8 cellular contexts compared by ENCODE assay signal in genomic region chr13:43054803-43055802, GRCh38. TPM values are rescaled to one million over a fixed set of nuclear protein-coding genes. Genes with fewer than 3 reads are reported as not detected.
A peak's percentile ranks its signal among the peaks of the same experiment; 100 is the strongest.
DNase-seq lines count a peak whose midpoint lies in the region; ATAC-seq, FAIRE-seq and TF ChIP-seq lines count a peak whose summit lies in the region.

No MANE protein-coding gene starts in this region.

- TF ChIP-seq RAD21 in Ishikawa (IDR thresholded peaks at IDR 0.05; ENCODE audit: low read depth): no peak

- H4K20me1 ChIP-seq in hepatocyte (ENCODE audit: insufficient read depth, poor library complexity, severe bottlenecking): no peaks in the 10 kb centered on the region

- H3K9me3 ChIP-seq in adipocyte (ENCODE audit: control insufficient read depth, low read length) (peaks cover 4% of the 10 kb centered on the region), hepatocyte (ENCODE audit: low read depth) (no peaks in the 10 kb centered on the region)

- 7% methylated on average over 13 of the region's 13 CpGs for WGBS in hepatocyte (ENCODE audit: low lambda C conversion rate, missing lambda C conversion rate)

- H3K4me3 ChIP-seq in adipocyte (ENCODE audit: low read length) (peak overlapping the region; percentile 88), hepatocyte (peak overlapping the region; percentile 6), skeletal muscle cell (ENCODE audit: low read depth, low read length) (peak overlapping the region; percentile 41)

- H3K27ac ChIP-seq in hepatocyte: peak overlapping the region; percentile 87

- H3K4me1 ChIP-seq in adipocyte (ENCODE audit: control insufficient read depth, insufficient read depth, low read length) (peaks cover 35% of the 10 kb centered on the region), hepatocyte (ENCODE audit: insufficient read depth) (peaks cover 36% of the 10 kb centered on the region)

- peak; percentile 87 for FAIRE-seq in GM18507 (lab: Jason Lieb, UNC)

- H3K79me2 ChIP-seq in hepatocyte: peaks cover 14% of the 10 kb centered on the region

- DNase-seq in GM18507 (ENCODE audit: extremely low spot score, insufficient read length, low read depth) (no peak), adipocyte (ENCODE audit: low read depth) (peak; percentile 53), hepatocyte (ENCODE audit: low spot score) (peak; percentile 76), skeletal muscle cell (ENCODE audit: low read depth) (peak; percentile 85), ureter (ENCODE audit: low spot score) (no peak)
- no peak for DNase-seq in activated CD8-positive, alpha-beta memory T cell treated with anti-CD3 and anti-CD28 coated beads for 24 hours

- TF ChIP-seq EP300 in Ishikawa (IDR thresholded peaks at IDR 0.05; ENCODE audit: borderline replicate concordance): no peak; the same call in 1 of the 2 replicates

- no peak for TF ChIP-seq CTCF in hepatocyte (IDR thresholded peaks at IDR 0.05; ENCODE audit: poor library complexity)

- peak overlapping the region; percentile 64 for H3K4me2 ChIP-seq in hepatocyte

- no peaks in the 10 kb centered on the region for H3K9me2 ChIP-seq in hepatocyte (replicated peaks; ENCODE audit: insufficient read depth)

- no peaks in the 10 kb centered on the region for H3K36me3 ChIP-seq in adipocyte (ENCODE audit: control insufficient read depth, insufficient read depth, low read length, severe bottlenecking)
- H3K36me3 ChIP-seq in hepatocyte (replicated peaks; ENCODE audit: insufficient read depth, low read depth): no peaks in the 10 kb centered on the region

- no peak for ATAC-seq in HG03045 (IDR thresholded peaks at IDR 0.05; ENCODE audit: unreplicated experiment)

- H2AFZ ChIP-seq in hepatocyte: peak overlapping the region; percentile 12

- peak overlapping the region; percentile 92 for H3K9ac ChIP-seq in adipocyte (ENCODE audit: low read length)

- no peaks in the 10 kb centered on the region for H3K27me3 ChIP-seq in adipocyte (replicated peaks; ENCODE audit: control insufficient read depth, insufficient read depth, low read length)
- no peaks in the 10 kb centered on the region for H3K27me3 ChIP-seq in hepatocyte

TF ChIP-seq in Ishikawa, 13 proteins besides CTCF, POLR2A, EP300 and RAD21:
- TF ChIP-seq TAF1 (IDR thresholded peaks at IDR 0.05; ENCODE audit: low read depth): no peak
- no peak for TF ChIP-seq FOXM1 (IDR thresholded peaks at IDR 0.05; ENCODE audit: borderline replicate concordance, low read depth)
- 0 out of 2 replicates have a peak, but pooled peaks have one; percentile 13 for TF ChIP-seq TEAD4 (IDR thresholded peaks at IDR 0.05)
- no peak for TF ChIP-seq CREB1 (IDR thresholded peaks at IDR 0.05; ENCODE audit: low read depth)
- TF ChIP-seq TCF12 (IDR thresholded peaks at IDR 0.05; ENCODE audit: low read depth): no peak

RNA-seq across cellular contexts. Expression of gene DNAJC15, which starts 31.7 kb away (rescaled TPM):
- total RNA-seq in hepatocyte (3.5 and 4.3 TPM in 2 replicates), ureter (10.9 TPM)
- 10.6 and 12.4 TPM in 2 replicates for polyA plus RNA-seq in hepatocyte

Comparison
In these comparisons a context has a peak if more than half of its experiments do, and no peak if none do; other contexts are left out.
1. DNase-seq: peak in adipocyte (single experiment), hepatocyte (single experiment) and skeletal muscle cell (single experiment); none in GM18507 (single experiment), ureter (single experiment) and activated CD8-positive, alpha-beta memory T cell treated with anti-CD3 and anti-CD28 coated beads for 24 hours (single experiment).
2. H3K4me3 ChIP-seq: peak in every context shown above with its lines; median percentile 88 in adipocyte; 41 in skeletal muscle cell; 6 in hepatocyte.